ENCODE assay signal across 9 cellular contexts in the genomic region with DNA sequence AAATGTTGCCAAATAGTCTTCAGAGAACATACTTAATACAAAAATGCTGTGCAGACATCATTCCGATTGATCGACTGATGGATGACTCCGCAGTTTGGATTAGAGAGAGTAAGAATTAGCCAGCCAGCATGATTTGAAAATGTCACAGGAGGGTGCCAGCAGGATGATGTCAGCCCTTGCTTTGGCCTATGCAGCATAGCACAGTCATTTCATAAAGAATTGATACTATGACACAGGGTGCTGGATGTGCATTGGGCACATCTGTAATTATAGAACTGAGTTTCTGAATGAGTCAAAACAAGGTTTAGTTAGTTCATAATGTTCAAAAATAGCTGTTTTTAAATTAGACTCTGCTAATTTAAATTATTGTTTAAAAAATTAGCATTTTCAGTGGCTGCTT. TPM values are rescaled to one million over a fixed set of nuclear protein-coding genes. Genes with fewer than 3 reads are reported as not detected.
DNase-seq lines count a peak whose midpoint lies in the region; ATAC-seq and TF ChIP-seq lines count a peak whose summit lies in the region.
"Had no signal": no experiment of that assay in that cellular context is flagged by ENCODE, and none has a peak within 500 bp of the region (broad histone marks: within the 10 kb centered on the region; RNA-seq: fewer than 3 reads in every experiment).

No MANE protein-coding gene starts in this region.

- peaks cover 42% of the 10 kb centered on the region for H3K36me3 Mint-ChIP-seq in activated CD4-positive, alpha-beta T cell treated with anti-CD3 and anti-CD28 coated beads, Interleukin-2, amount 10 ng/mL, durations not matched to agents 24 days and 14 days (ENCODE audit: low read depth)
- H3K36me3 Mint-ChIP-seq in activated CD4-positive, alpha-beta T cell treated with anti-CD3 and anti-CD28 coated beads, Interleukin-2, amount 10 ng/mL, durations not matched to agents 7 days and 5 days (ENCODE audit: low read depth) = peaks cover 42% of the 10 kb centered on the region
- peaks cover 22% of the 10 kb centered on the region for H3K36me3 Mint-ChIP-seq in WTC11

- no peaks in the 10 kb centered on the region for H3K79me1 ChIP-seq in trophoblast cell (ENCODE audit: low read length)

- no CpG with 5 or more reads among the region's 3 CpGs for WGBS in trophoblast cell (ENCODE audit: extremely low coverage, insufficient coverage, insufficient read length)

- H4K8ac ChIP-seq in trophoblast cell (ENCODE audit: low read depth, low read length) = no peak overlapping the region

- peak; percentile 98 for ATAC-seq in HG02610 (IDR thresholded peaks at IDR 0.05; ENCODE audit: unreplicated experiment)
- no peak for ATAC-seq in WTC11
- ATAC-seq: Panc1 had no signal

- intact Hi-C loops in activated CD4-positive, alpha-beta T cell treated with anti-CD3 and anti-CD28 coated beads, Interleukin-2, amount 10 ng/mL, durations not matched to agents 24 days and 14 days (cut with micrococcal nuclease) = loop anchor here (1.0 to 2.0 kb wide), 3 partner anchors 18 to 46 kb away; partner anchors contain the start of gene RCOR3

- no peak for DNase-seq in activated CD4-positive, alpha-beta T cell treated with anti-CD3 and anti-CD28 coated beads, Interleukin-2, amount 10 ng/mL, durations not matched to agents 24 days and 14 days
- no peak for DNase-seq in activated CD4-positive, alpha-beta T cell treated with anti-CD3 and anti-CD28 coated beads, Interleukin-2, amount 10 ng/mL, durations not matched to agents 7 days and 5 days
- DNase-seq in WTC11 (ENCODE audit: low spot score) (no peak), trophoblast cell (peak; percentile 92 to 97), AML-193 (lab: John Stamatoyannopoulos, UW) (no peak), pons (ENCODE audit: low spot score) (no peak), SJCRH30 (no peak)

- H3K14ac ChIP-seq in trophoblast cell (ENCODE audit: low read length) = no peak overlapping the region

- no peak for TF ChIP-seq CTCF in WTC11 (IDR thresholded peaks at IDR 0.05)

- H3K4me1 ChIP-seq in trophoblast cell (ENCODE audit: control insufficient read depth in 1 of 2, insufficient read depth in 2 of 2, low read length in 2 of 2) (no peaks in the 10 kb centered on the region), SJCRH30 (no peaks in the 10 kb centered on the region)

- POLR2A ChIA-PET in activated CD4-positive, alpha-beta T cell treated with anti-CD3 and anti-CD28 coated beads, Interleukin-2, amount 10 ng/mL, durations not matched to agents 7 days and 5 days (lab: Charles Lee) = interaction anchor here (0.6 kb wide), 2 partner anchors 17 to 269 kb away, joined by 3 to 4 read pairs; no protein-coding TSS in a partner anchor
- POLR2A ChIA-PET in WTC11 (lab: Charles Lee) = no interaction called here

- no peak overlapping the region for H4K12ac ChIP-seq in trophoblast cell (ENCODE audit: low read depth, low read length)

- H3K9me3 ChIP-seq in trophoblast cell (ENCODE audit: insufficient read depth, low read depth, low read length) = no peaks in the 10 kb centered on the region
- H3K9me3 ChIP-seq in SJCRH30 (replicated peaks) = no peaks in the 10 kb centered on the region

- H3K4me3 Mint-ChIP-seq in activated CD4-positive, alpha-beta T cell treated with anti-CD3 and anti-CD28 coated beads, Interleukin-2, amount 10 ng/mL, durations not matched to agents 24 days and 14 days = no peak overlapping the region
- H3K4me3 Mint-ChIP-seq in activated CD4-positive, alpha-beta T cell treated with anti-CD3 and anti-CD28 coated beads, Interleukin-2, amount 10 ng/mL, durations not matched to agents 7 days and 5 days = no peak overlapping the region
- H3K4me3 Mint-ChIP-seq in WTC11 = no peak overlapping the region

- no peak overlapping the region for H2BK5ac ChIP-seq in trophoblast cell (ENCODE audit: low read depth, low read length, poor library complexity)

- H3K27me3 Mint-ChIP-seq in activated CD4-positive, alpha-beta T cell treated with anti-CD3 and anti-CD28 coated beads, Interleukin-2, amount 10 ng/mL, durations not matched to agents 24 days and 14 days = no peaks in the 10 kb centered on the region
- no peaks in the 10 kb centered on the region for H3K27me3 Mint-ChIP-seq in activated CD4-positive, alpha-beta T cell treated with anti-CD3 and anti-CD28 coated beads, Interleukin-2, amount 10 ng/mL, durations not matched to agents 7 days and 5 days
- no peaks in the 10 kb centered on the region for H3K27me3 Mint-ChIP-seq in WTC11 (ENCODE audit: low read depth)

- no peak overlapping the region for H2BK120ac ChIP-seq in trophoblast cell (ENCODE audit: insufficient read depth, low read length, poor library complexity)

- H3K18ac ChIP-seq in trophoblast cell (ENCODE audit: low read length) = no peak overlapping the region

- peak overlapping the region; percentile 71 for H3K27ac Mint-ChIP-seq in activated CD4-positive, alpha-beta T cell treated with anti-CD3 and anti-CD28 coated beads, Interleukin-2, amount 10 ng/mL, durations not matched to agents 24 days and 14 days
- no peak overlapping the region for H3K27ac Mint-ChIP-seq in activated CD4-positive, alpha-beta T cell treated with anti-CD3 and anti-CD28 coated beads, Interleukin-2, amount 10 ng/mL, durations not matched to agents 7 days and 5 days
- H3K27ac Mint-ChIP-seq in WTC11 = peak overlapping the region; percentile 19; the same call in 1 of the 2 replicates

- H3K27ac ChIP-seq in trophoblast cell (ENCODE audit: low read depth, low read length) (no peak overlapping the region), SJCRH30 (no peak overlapping the region)

- H3K4me2 ChIP-seq in trophoblast cell (ENCODE audit: low read length) = no peak overlapping the region

- H3K4me1 Mint-ChIP-seq in activated CD4-positive, alpha-beta T cell treated with anti-CD3 and anti-CD28 coated beads, Interleukin-2, amount 10 ng/mL, durations not matched to agents 24 days and 14 days = peaks cover 16% of the 10 kb centered on the region
- peaks cover 19% of the 10 kb centered on the region for H3K4me1 Mint-ChIP-seq in activated CD4-positive, alpha-beta T cell treated with anti-CD3 and anti-CD28 coated beads, Interleukin-2, amount 10 ng/mL, durations not matched to agents 7 days and 5 days
- peaks cover 6% of the 10 kb centered on the region for H3K4me1 Mint-ChIP-seq in WTC11

- H3K36me3 ChIP-seq in trophoblast cell (ENCODE audit: control insufficient read depth in 1 of 2, insufficient read depth in 2 of 2, low read length in 2 of 2) (peaks cover 7 to 9% of the 10 kb centered on the region in 2 experiments), SJCRH30 (peaks cover 58% of the 10 kb centered on the region)

- no peak overlapping the region for H3K9ac ChIP-seq in trophoblast cell (ENCODE audit: low read length)

- H3K4ac ChIP-seq in trophoblast cell (ENCODE audit: low read depth, low read length) = no peak overlapping the region

- no peak overlapping the region for H3K23ac ChIP-seq in trophoblast cell (ENCODE audit: low read length)

- CTCF ChIA-PET in activated CD4-positive, alpha-beta T cell treated with anti-CD3 and anti-CD28 coated beads, Interleukin-2, amount 10 ng/mL, durations not matched to agents 7 days and 5 days (lab: Charles Lee) = no interaction called here
- CTCF ChIA-PET in WTC11 (lab: Charles Lee) = no interaction called here

- no peak overlapping the region for H2AFZ ChIP-seq in trophoblast cell (ENCODE audit: insufficient read depth, low read length, poor library complexity)

- H3K27me3 ChIP-seq in trophoblast cell (ENCODE audit: insufficient read depth, low read length) = no peaks in the 10 kb centered on the region
- no peaks in the 10 kb centered on the region for H3K27me3 ChIP-seq in SJCRH30

- no peaks in the 10 kb centered on the region for H3K79me2 ChIP-seq in trophoblast cell (ENCODE audit: control insufficient read depth, insufficient read depth, low read length, poor library complexity)

- H3K9me3 Mint-ChIP-seq in activated CD4-positive, alpha-beta T cell treated with anti-CD3 and anti-CD28 coated beads, Interleukin-2, amount 10 ng/mL, durations not matched to agents 24 days and 14 days = no peaks in the 10 kb centered on the region
- H3K9me3 Mint-ChIP-seq in activated CD4-positive, alpha-beta T cell treated with anti-CD3 and anti-CD28 coated beads, Interleukin-2, amount 10 ng/mL, durations not matched to agents 7 days and 5 days = no peaks in the 10 kb centered on the region
- H3K9me3 Mint-ChIP-seq in WTC11 = no peaks in the 10 kb centered on the region

- no peak overlapping the region for H2BK12ac ChIP-seq in trophoblast cell (ENCODE audit: low read length)

- no peak overlapping the region for H4K91ac ChIP-seq in trophoblast cell (ENCODE audit: low read depth, low read length)

- no peak overlapping the region for H3K4me3 ChIP-seq in trophoblast cell (ENCODE audit: low read depth, low read length)
- H3K4me3 ChIP-seq in SJCRH30 = no peak overlapping the region

- no peak overlapping the region for H2AK5ac ChIP-seq in trophoblast cell (ENCODE audit: low read length)

TF ChIP-seq in WTC11, 78 proteins besides CTCF, POLR2A, EP300 and RAD21 (continues in another document):
- TF ChIP-seq JUN (CRISPR knock-in tag; IDR thresholded peaks at IDR 0.05) (no peak), GTF2I (CRISPR knock-in tag; conservative IDR thresholded peaks at IDR 0.05) (no peak)

RNA-seq across cellular contexts. Expression of gene TRAF5, which starts 21.6 kb away (rescaled TPM):
- total RNA-seq in activated CD4-positive, alpha-beta T cell treated with anti-CD3 and anti-CD28 coated beads, Interleukin-2, amount 10 ng/mL, durations not matched to agents 24 days and 14 days = 55.6 and 56.6 TPM in 2 replicates
- total RNA-seq in activated CD4-positive, alpha-beta T cell treated with anti-CD3 and anti-CD28 coated beads, Interleukin-2, amount 10 ng/mL, durations not matched to agents 7 days and 5 days = 10 to 100 TPM; 64.5 to 65.6 TPM
- 22.2 to 25.8 TPM (median 25.5 TPM) in 3 replicates for total RNA-seq in WTC11 (2021)
- 4.9 TPM in 2 replicates for polyA plus RNA-seq in trophoblast cell (2013)
- 12.2 and 15.2 TPM in 2 replicates for total RNA-seq in SJCRH30 (2014; rRNA removed; shearing (Covaris generic))

RNA-seq across cellular contexts. Expression of gene RCOR3, which starts 45.9 kb away (rescaled TPM):
- 38.0 and 39.8 TPM in 2 replicates for total RNA-seq in activated CD4-positive, alpha-beta T cell treated with anti-CD3 and anti-CD28 coated beads, Interleukin-2, amount 10 ng/mL, durations not matched to agents 24 days and 14 days
- total RNA-seq in activated CD4-positive, alpha-beta T cell treated with anti-CD3 and anti-CD28 coated beads, Interleukin-2, amount 10 ng/mL, durations not matched to agents 7 days and 5 days = 10 to 100 TPM; 47.0 to 56.0 TPM
- total RNA-seq in WTC11 (2021) = 28.3 to 35.9 TPM (median 30.6 TPM) in 3 replicates
- 39.1 and 39.8 TPM in 2 replicates for polyA plus RNA-seq in trophoblast cell (2013)
- 30.1 and 43.3 TPM in 2 replicates for total RNA-seq in SJCRH30 (2014; rRNA removed; shearing (Covaris generic))

Comparison
In these comparisons a context has a peak if more than half of its experiments do, and no peak if none do; other contexts are left out.
1. DNase-seq: peak in trophoblast cell (2 of 2); none in activated CD4-positive, alpha-beta T cell treated with anti-CD3 and anti-CD28 coated beads, Interleukin-2, amount 10 ng/mL, durations not matched to agents 24 days and 14 days (single experiment), activated CD4-positive, alpha-beta T cell treated with anti-CD3 and anti-CD28 coated beads, Interleukin-2, amount 10 ng/mL, durations not matched to agents 7 days and 5 days (single experiment), WTC11 (single experiment), AML-193 (0 of 2), pons (single experiment) and SJCRH30 (0 of 2).